In genomic region chr1:100458925-100459814, GRCh38 we compare ENCODE assay signal across 8 cellular contexts.
A peak's percentile ranks its signal among the peaks of the same experiment; 100 is the strongest.
DNase-seq lines count a peak whose midpoint lies in the region; FAIRE-seq lines count a peak whose summit lies in the region.

No MANE protein-coding gene starts in this region.

- no peak overlapping the region for H2BK5ac ChIP-seq in trophoblast cell (ENCODE audit: low read depth, low read length, poor library complexity)

- H3K9me3 ChIP-seq in trophoblast cell (ENCODE audit: insufficient read depth, low read depth, low read length) = no peaks in the 10 kb centered on the region

- no peaks in the 10 kb centered on the region for H3K79me1 ChIP-seq in trophoblast cell (ENCODE audit: low read length)

- H4K91ac ChIP-seq in trophoblast cell (ENCODE audit: low read depth, low read length) = no peak overlapping the region

- H3K4me1 ChIP-seq in trophoblast cell (ENCODE audit: control insufficient read depth in 1 of 2, insufficient read depth in 2 of 2, low read length in 2 of 2) = no peaks in the 10 kb centered on the region

- no peak overlapping the region for H4K8ac ChIP-seq in trophoblast cell (ENCODE audit: low read depth, low read length)

- no peak overlapping the region for H3K4me2 ChIP-seq in trophoblast cell (ENCODE audit: low read length)

- peak; percentile 93 for FAIRE-seq in G401.6 (lab: Jason Lieb, UNC)

- no peak overlapping the region for H3K9ac ChIP-seq in trophoblast cell (ENCODE audit: low read length)

- H2AK5ac ChIP-seq in trophoblast cell (ENCODE audit: low read length) = no peak overlapping the region

- H2BK120ac ChIP-seq in trophoblast cell (ENCODE audit: insufficient read depth, low read length, poor library complexity) = no peak overlapping the region

- no peak overlapping the region for H3K4ac ChIP-seq in trophoblast cell (ENCODE audit: low read depth, low read length)

- no CpG with 5 or more reads among the region's 12 CpGs for WGBS in trophoblast cell (ENCODE audit: extremely low coverage, insufficient coverage, insufficient read length)

- no peaks in the 10 kb centered on the region for H3K79me2 ChIP-seq in trophoblast cell (ENCODE audit: control insufficient read depth, insufficient read depth, low read length, poor library complexity)

- no peak overlapping the region for H3K27ac ChIP-seq in trophoblast cell (ENCODE audit: low read depth, low read length)

- no peaks in the 10 kb centered on the region for H3K27me3 ChIP-seq in trophoblast cell (ENCODE audit: insufficient read depth, low read length)

- H3K14ac ChIP-seq in trophoblast cell (ENCODE audit: low read length) = no peak overlapping the region

- no peak overlapping the region for H3K23ac ChIP-seq in trophoblast cell (ENCODE audit: low read length)

- H4K12ac ChIP-seq in trophoblast cell (ENCODE audit: low read depth, low read length) = no peak overlapping the region

- no peak overlapping the region for H3K4me3 ChIP-seq in trophoblast cell (ENCODE audit: low read depth, low read length)

- H3K36me3 ChIP-seq in trophoblast cell (ENCODE audit: control insufficient read depth in 1 of 2, insufficient read depth in 2 of 2, low read length in 2 of 2) = peaks cover 0 to 4% of the 10 kb centered on the region in 2 experiments

- H2BK12ac ChIP-seq in trophoblast cell (ENCODE audit: low read length) = no peak overlapping the region

- H2AFZ ChIP-seq in trophoblast cell (ENCODE audit: insufficient read depth, low read length, poor library complexity) = no peak overlapping the region

- peak; percentile 77 for DNase-seq in H4 (ENCODE audit: low spot score)
- DNase-seq in LHCN-M2 (ENCODE audit: low read depth) = peak; percentile 76
- DNase-seq in RPMI8226 = peak; percentile 56
- DNase-seq in activated naive CD4-positive, alpha-beta T cell (lab: John Stamatoyannopoulos, UW) = peak in 3 of 4 experiments; percentile 35 to 51 (median 44)
- DNase-seq in globus pallidus (ENCODE audit: low spot score) = peak; percentile 77
- DNase-seq in trophoblast cell = peak; percentile 54 to 78
- peak; percentile 78 for DNase-seq in ureter (ENCODE audit: low spot score)

- H3K18ac ChIP-seq in trophoblast cell (ENCODE audit: low read length) = no peak overlapping the region
